ENCODE assay signal across 22 cellular contexts in the genomic region with DNA sequence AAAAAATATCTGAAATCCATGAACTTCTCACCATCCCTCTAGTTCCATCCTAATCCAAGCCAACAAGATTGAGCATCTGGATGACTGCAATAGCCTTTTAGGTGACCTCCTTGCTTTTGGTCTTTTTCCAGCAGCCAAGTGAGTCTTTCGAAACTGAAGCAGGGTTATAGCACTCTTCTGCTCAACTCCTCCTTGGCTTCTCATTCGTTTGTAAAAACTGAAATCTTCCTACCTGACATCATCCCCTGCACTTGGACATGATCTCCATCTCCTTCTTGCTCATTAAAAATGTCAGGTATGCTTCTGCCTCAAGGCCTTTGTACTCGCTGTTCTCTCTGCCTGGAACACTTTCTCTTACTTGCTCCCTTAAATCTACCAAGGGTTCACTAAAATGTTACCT. TPM values are rescaled to one million over a fixed set of nuclear protein-coding genes. Genes with fewer than 3 reads are reported as not detected.
A peak's percentile ranks its signal among the peaks of the same experiment; 100 is the strongest.
DNase-seq lines count a peak whose midpoint lies in the region; ATAC-seq and TF ChIP-seq lines count a peak whose summit lies in the region.
"Had no signal": no experiment of that assay in that cellular context is flagged by ENCODE, and none has a peak within 500 bp of the region (broad histone marks: within the 10 kb centered on the region; RNA-seq: fewer than 3 reads in every experiment).

No MANE protein-coding gene starts in this region.

- no peak overlapping the region for H3K27ac Mint-ChIP-seq in Caco-2 (ENCODE audit: unreplicated experiment)
- H3K27ac Mint-ChIP-seq: activated CD4-positive, alpha-beta memory T cell treated with anti-CD3 and anti-CD28 coated beads, Interleukin-2, amount 10 ng/mL, durations not matched to agents 7 days and 5 days; activated naive CD8-positive, alpha-beta T cell; activated T-helper 2 cell treated with anti-CD3 and anti-CD28 coated beads, Interferon-gamma antibody, Interleukin-2, Interleukin-4, amounts not matched to agents 10 μg/mL and 5 μg/mL and 100 μg/mL, durations not matched to agents 14 hours and 24 hours and 36 hours; GM23338 had no signal

- no peaks in the 10 kb centered on the region for H3K27me3 Mint-ChIP-seq in Caco-2 (ENCODE audit: insufficient read depth, unreplicated experiment)
- H3K27me3 Mint-ChIP-seq: activated CD4-positive, alpha-beta memory T cell treated with anti-CD3 and anti-CD28 coated beads, Interleukin-2, amount 10 ng/mL, durations not matched to agents 7 days and 5 days; activated naive CD8-positive, alpha-beta T cell had no signal

- CTCF ChIA-PET in Caco-2 (lab: Charles Lee) = no interaction called here

- peak; percentile 15 for ATAC-seq in Right ventricle myocardium superior (ENCODE audit: poor library complexity)
- peak; percentile 26 for ATAC-seq in upper lobe of right lung
- ATAC-seq: activated CD4-positive, CD25-positive, alpha-beta regulatory T cell treated with anti-CD3 and anti-CD28 coated beads, Interleukin-2, amount 50 U/mL, for 24 hours; GM23338; left cardiac atrium had no signal

- no peak for TF ChIP-seq CTCF in left ventricle myocardium inferior (IDR thresholded peaks at IDR 0.05; ENCODE audit: borderline replicate concordance)
- TF ChIP-seq CTCF in upper lobe of right lung (IDR thresholded peaks at IDR 0.05) = no peak
- TF ChIP-seq CTCF in Caco-2 (IDR thresholded peaks at IDR 0.05; ENCODE audit: insufficient read depth in 1 of 2, low read depth in 1 of 2, low read length in 1 of 2, severe bottlenecking in 1 of 2, unreplicated experiment in 1 of 2) = no peak

- no peak overlapping the region for H3K4me3 ChIP-seq in left ventricle myocardium inferior
- no peak overlapping the region for H3K4me3 ChIP-seq in adipocyte (ENCODE audit: low read length)
- H3K4me3 ChIP-seq in upper lobe of right lung = no peak overlapping the region
- H3K4me3 ChIP-seq in Caco-2 (ENCODE audit: low read depth, low read length) = no peak overlapping the region
- H3K4me3 ChIP-seq: GM23338, Peyer's patch, SJCRH30, upper lobe of left lung had no signal

- H3K27ac ChIP-seq in left ventricle myocardium inferior (replicated peaks) (no peak overlapping the region), upper lobe of right lung (no peak overlapping the region)
- H3K27ac ChIP-seq: Peyer's patch, SJCRH30, upper lobe of left lung had no signal

- H3K4me1 Mint-ChIP-seq in Caco-2 (ENCODE audit: low read depth, unreplicated experiment) = no peaks in the 10 kb centered on the region
- H3K4me1 Mint-ChIP-seq: activated CD4-positive, alpha-beta memory T cell treated with anti-CD3 and anti-CD28 coated beads, Interleukin-2, amount 10 ng/mL, durations not matched to agents 7 days and 5 days; GM23338 had no signal

- no peak overlapping the region for H3K4me3 Mint-ChIP-seq in Caco-2 (ENCODE audit: unreplicated experiment)
- H3K4me3 Mint-ChIP-seq: activated CD4-positive, alpha-beta memory T cell treated with anti-CD3 and anti-CD28 coated beads, Interleukin-2, amount 10 ng/mL, durations not matched to agents 7 days and 5 days; activated naive CD8-positive, alpha-beta T cell; GM23338 had no signal

- H3K27me3 ChIP-seq in left ventricle myocardium inferior (ENCODE audit: low read depth) (no peaks in the 10 kb centered on the region), adipocyte (replicated peaks; ENCODE audit: control insufficient read depth, insufficient read depth, low read length) (no peaks in the 10 kb centered on the region), upper lobe of right lung (no peaks in the 10 kb centered on the region), Caco-2 (replicated peaks; ENCODE audit: control insufficient read depth, insufficient read depth, low read length) (no peaks in the 10 kb centered on the region)
- H3K27me3 ChIP-seq: BE2C, Peyer's patch, SJCRH30, upper lobe of left lung had no signal

- DNase-seq in Right ventricle myocardium superior = no peak
- no peak for DNase-seq in left ventricle myocardium inferior
- peak; percentile 41 for DNase-seq in adipocyte (ENCODE audit: low read depth)
- peak; percentile 38 for DNase-seq in fibroblast of the conjunctiva (ENCODE audit: low read depth)
- DNase-seq in upper lobe of right lung = no peak
- no peak for DNase-seq in Caco-2
- DNase-seq in NCI-H1417 (lab: John Stamatoyannopoulos, UW) = no peak
- no peak for DNase-seq in COLO829 (ENCODE audit: low spot score)
- DNase-seq: 8988T; activated CD4-positive, alpha-beta memory T cell treated with anti-CD3 and anti-CD28 coated beads, Interleukin-2, amount 10 ng/mL, durations not matched to agents 7 days and 5 days; BE2C; effector CD4-positive, alpha-beta T cell; left cardiac atrium; NCI-H1694; nucleus accumbens; Peyer's patch; SJCRH30; upper lobe of left lung had no signal

- POLR2A ChIA-PET in Caco-2 (lab: Charles Lee) = no interaction called here

- H3K9me3 ChIP-seq in left ventricle myocardium inferior (replicated peaks) (no peaks in the 10 kb centered on the region), adipocyte (ENCODE audit: control insufficient read depth, low read length) (no peaks in the 10 kb centered on the region), upper lobe of right lung (no peaks in the 10 kb centered on the region), Caco-2 (no peaks in the 10 kb centered on the region)
- H3K9me3 ChIP-seq: BE2C, Peyer's patch, SJCRH30, upper lobe of left lung had no signal

- peaks cover 12% of the 10 kb centered on the region for H3K36me3 Mint-ChIP-seq in Caco-2 (ENCODE audit: insufficient read depth, unreplicated experiment)

- BruUV-seq in Caco-2 (replicated peaks; lab: Mats Ljungman, UMichigan) = no TSS peak

- intact Hi-C loops in Right ventricle myocardium superior (cut with DNase I) = no loop called here
- intact Hi-C loops in left ventricle myocardium inferior (cut with micrococcal nuclease) = no loop called here
- intact Hi-C loops in upper lobe of right lung (cut with DNase I) = no loop called here
- intact Hi-C loops in Caco-2 (cut with micrococcal nuclease; ENCODE audit: unreplicated experiment) = no loop called here

- peaks cover 13% of the 10 kb centered on the region for H3K4me1 ChIP-seq in left ventricle myocardium inferior
- peaks cover 40% of the 10 kb centered on the region for H3K4me1 ChIP-seq in adipocyte (ENCODE audit: control insufficient read depth, insufficient read depth, low read length)
- H3K4me1 ChIP-seq in upper lobe of right lung = no peaks in the 10 kb centered on the region
- peaks cover 19% of the 10 kb centered on the region for H3K4me1 ChIP-seq in Caco-2
- H3K4me1 ChIP-seq: Peyer's patch, SJCRH30 had no signal

- H3K9me3 Mint-ChIP-seq in Caco-2 (ENCODE audit: unreplicated experiment) = no peaks in the 10 kb centered on the region
- H3K9me3 Mint-ChIP-seq: activated CD4-positive, alpha-beta memory T cell treated with anti-CD3 and anti-CD28 coated beads, Interleukin-2, amount 10 ng/mL, durations not matched to agents 7 days and 5 days; activated T-helper 2 cell treated with anti-CD3 and anti-CD28 coated beads, Interferon-gamma antibody, Interleukin-2, Interleukin-4, amounts not matched to agents 10 μg/mL and 5 μg/mL and 100 μg/mL, durations not matched to agents 14 hours and 24 hours and 36 hours; GM23338 had no signal

- H3K36me3 ChIP-seq in left ventricle myocardium inferior (peaks cover 94% of the 10 kb centered on the region), adipocyte (ENCODE audit: control insufficient read depth, insufficient read depth, low read length, severe bottlenecking) (peaks cover 81% of the 10 kb centered on the region), upper lobe of right lung (peaks cover 92% of the 10 kb centered on the region), Caco-2 (ENCODE audit: control insufficient read depth, insufficient read depth, low read length) (peaks cover 2% of the 10 kb centered on the region; the same call in 1 of the 2 replicates)
- H3K36me3 ChIP-seq: BE2C had no signal

- no peak overlapping the region for H3K9ac ChIP-seq in adipocyte (ENCODE audit: low read length)

RNA-seq across cellular contexts. Expression of a gene that starts 46.0 kb away (rescaled TPM):
- total RNA-seq in Right ventricle myocardium superior = 55.1 TPM
- total RNA-seq in left ventricle myocardium inferior = 48.4 TPM
- 89.1 TPM for total RNA-seq in upper lobe of right lung
- total RNA-seq in Caco-2 (2022) = 41.0 and 42.4 TPM in 2 replicates

Comparison
In these comparisons a context has a peak if more than half of its experiments do, and no peak if none do; other contexts are left out.
1. DNase-seq: peak in adipocyte (single experiment) and fibroblast of the conjunctiva (single experiment); none in Right ventricle myocardium superior (single experiment), left ventricle myocardium inferior (single experiment), upper lobe of right lung (single experiment), Caco-2 (0 of 2), NCI-H1417 (0 of 3) and COLO829 (single experiment).